In the genomic region with DNA sequence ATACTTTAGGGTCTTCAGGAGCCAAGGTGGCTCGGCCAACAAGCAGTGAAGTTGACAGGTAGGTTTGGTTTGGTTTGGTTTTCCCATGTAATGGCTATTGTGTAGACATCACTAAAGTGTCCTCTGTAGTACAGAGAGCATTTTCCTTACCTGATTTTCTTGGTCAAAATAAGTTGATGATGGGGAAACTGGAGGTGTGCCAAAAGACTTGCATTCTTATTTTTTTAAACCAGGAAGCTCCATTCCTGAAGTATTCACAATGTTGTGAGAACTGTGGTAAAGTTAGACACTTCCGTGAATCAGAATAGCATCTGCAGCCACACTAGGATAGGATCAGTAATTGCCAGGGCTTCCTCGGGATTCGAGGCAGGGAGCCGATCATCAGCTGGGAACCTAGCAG, we compare ENCODE assay signal across 1 cellular context.
TF ChIP-seq lines count a peak whose summit lies in the region.

No MANE protein-coding gene starts in this region.

TF ChIP-seq in GM23338, 12 proteins besides CTCF, POLR2A, EP300 and RAD21 (continued from another document):
- TF ChIP-seq, protein P1, sequence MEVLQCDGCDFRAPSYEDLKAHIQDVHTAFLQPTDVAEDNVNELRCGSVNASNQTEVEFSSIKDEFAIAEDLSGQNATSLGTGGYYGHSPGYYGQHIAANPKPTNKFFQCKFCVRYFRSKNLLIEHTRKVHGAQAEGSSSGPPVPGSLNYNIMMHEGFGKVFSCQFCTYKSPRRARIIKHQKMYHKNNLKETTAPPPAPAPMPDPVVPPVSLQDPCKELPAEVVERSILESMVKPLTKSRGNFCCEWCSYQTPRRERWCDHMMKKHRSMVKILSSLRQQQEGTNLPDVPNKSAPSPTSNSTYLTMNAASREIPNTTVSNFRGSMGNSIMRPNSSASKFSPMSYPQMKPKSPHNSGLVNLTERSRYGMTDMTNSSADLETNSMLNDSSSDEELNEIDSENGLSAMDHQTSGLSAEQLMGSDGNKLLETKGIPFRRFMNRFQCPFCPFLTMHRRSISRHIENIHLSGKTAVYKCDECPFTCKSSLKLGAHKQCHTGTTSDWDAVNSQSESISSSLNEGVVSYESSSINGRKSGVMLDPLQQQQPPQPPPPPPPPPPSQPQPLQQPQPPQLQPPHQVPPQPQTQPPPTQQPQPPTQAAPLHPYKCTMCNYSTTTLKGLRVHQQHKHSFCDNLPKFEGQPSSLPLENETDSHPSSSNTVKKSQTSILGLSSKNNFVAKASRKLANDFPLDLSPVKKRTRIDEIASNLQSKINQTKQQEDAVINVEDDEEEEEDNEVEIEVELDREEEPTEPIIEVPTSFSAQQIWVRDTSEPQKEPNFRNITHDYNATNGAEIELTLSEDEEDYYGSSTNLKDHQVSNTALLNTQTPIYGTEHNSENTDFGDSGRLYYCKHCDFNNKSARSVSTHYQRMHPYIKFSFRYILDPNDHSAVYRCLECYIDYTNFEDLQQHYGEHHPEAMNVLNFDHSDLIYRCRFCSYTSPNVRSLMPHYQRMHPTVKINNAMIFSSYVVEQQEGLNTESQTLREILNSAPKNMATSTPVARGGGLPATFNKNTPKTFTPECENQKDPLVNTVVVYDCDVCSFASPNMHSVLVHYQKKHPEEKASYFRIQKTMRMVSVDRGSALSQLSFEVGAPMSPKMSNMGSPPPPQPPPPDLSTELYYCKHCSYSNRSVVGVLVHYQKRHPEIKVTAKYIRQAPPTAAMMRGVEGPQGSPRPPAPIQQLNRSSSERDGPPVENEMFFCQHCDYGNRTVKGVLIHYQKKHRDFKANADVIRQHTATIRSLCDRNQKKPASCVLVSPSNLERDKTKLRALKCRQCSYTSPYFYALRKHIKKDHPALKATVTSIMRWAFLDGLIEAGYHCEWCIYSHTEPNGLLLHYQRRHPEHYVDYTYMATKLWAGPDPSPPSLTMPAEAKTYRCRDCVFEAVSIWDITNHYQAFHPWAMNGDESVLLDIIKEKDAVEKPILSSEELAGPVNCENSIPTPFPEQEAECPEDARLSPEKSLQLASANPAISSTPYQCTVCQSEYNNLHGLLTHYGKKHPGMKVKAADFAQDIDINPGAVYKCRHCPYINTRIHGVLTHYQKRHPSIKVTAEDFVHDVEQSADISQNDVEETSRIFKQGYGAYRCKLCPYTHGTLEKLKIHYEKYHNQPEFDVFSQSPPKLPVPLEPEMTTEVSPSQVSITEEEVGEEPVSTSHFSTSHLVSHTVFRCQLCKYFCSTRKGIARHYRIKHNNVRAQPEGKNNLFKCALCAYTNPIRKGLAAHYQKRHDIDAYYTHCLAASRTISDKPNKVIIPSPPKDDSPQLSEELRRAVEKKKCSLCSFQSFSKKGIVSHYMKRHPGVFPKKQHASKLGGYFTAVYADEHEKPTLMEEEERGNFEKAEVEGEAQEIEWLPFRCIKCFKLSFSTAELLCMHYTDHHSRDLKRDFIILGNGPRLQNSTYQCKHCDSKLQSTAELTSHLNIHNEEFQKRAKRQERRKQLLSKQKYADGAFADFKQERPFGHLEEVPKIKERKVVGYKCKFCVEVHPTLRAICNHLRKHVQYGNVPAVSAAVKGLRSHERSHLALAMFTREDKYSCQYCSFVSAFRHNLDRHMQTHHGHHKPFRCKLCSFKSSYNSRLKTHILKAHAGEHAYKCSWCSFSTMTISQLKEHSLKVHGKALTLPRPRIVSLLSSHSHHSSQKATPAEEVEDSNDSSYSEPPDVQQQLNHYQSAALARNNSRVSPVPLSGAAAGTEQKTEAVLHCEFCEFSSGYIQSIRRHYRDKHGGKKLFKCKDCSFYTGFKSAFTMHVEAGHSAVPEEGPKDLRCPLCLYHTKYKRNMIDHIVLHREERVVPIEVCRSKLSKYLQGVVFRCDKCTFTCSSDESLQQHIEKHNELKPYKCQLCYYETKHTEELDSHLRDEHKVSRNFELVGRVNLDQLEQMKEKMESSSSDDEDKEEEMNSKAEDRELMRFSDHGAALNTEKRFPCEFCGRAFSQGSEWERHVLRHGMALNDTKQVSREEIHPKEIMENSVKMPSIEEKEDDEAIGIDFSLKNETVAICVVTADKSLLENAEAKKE (CRISPR knock-in tag; IDR thresholded peaks at IDR 0.05) = no peak
- TF ChIP-seq NANOG (IDR thresholded peaks at IDR 0.05; ENCODE audit: borderline replicate concordance) (no peak), ZNF331 (CRISPR knock-in tag; IDR thresholded peaks at IDR 0.05; ENCODE audit: low read depth) (no peak), STAT1 (IDR thresholded peaks at IDR 0.05; ENCODE audit: unreplicated experiment) (no peak), POLR2AphosphoS5 (IDR thresholded peaks at IDR 0.05; ENCODE audit: low read depth) (no peak), JUNB (IDR thresholded peaks at IDR 0.05; ENCODE audit: unreplicated experiment) (no peak), ZNF114 (CRISPR knock-in tag; IDR thresholded peaks at IDR 0.05) (no peak), CREB1 (CRISPR knock-in tag; IDR thresholded peaks at IDR 0.05; ENCODE audit: low read depth) (no peak)
- TF ChIP-seq, protein P2, sequence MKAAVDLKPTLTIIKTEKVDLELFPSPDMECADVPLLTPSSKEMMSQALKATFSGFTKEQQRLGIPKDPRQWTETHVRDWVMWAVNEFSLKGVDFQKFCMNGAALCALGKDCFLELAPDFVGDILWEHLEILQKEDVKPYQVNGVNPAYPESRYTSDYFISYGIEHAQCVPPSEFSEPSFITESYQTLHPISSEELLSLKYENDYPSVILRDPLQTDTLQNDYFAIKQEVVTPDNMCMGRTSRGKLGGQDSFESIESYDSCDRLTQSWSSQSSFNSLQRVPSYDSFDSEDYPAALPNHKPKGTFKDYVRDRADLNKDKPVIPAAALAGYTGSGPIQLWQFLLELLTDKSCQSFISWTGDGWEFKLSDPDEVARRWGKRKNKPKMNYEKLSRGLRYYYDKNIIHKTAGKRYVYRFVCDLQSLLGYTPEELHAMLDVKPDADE (IDR thresholded peaks at IDR 0.05) = no peak
- TF ChIP-seq, protein P3, sequence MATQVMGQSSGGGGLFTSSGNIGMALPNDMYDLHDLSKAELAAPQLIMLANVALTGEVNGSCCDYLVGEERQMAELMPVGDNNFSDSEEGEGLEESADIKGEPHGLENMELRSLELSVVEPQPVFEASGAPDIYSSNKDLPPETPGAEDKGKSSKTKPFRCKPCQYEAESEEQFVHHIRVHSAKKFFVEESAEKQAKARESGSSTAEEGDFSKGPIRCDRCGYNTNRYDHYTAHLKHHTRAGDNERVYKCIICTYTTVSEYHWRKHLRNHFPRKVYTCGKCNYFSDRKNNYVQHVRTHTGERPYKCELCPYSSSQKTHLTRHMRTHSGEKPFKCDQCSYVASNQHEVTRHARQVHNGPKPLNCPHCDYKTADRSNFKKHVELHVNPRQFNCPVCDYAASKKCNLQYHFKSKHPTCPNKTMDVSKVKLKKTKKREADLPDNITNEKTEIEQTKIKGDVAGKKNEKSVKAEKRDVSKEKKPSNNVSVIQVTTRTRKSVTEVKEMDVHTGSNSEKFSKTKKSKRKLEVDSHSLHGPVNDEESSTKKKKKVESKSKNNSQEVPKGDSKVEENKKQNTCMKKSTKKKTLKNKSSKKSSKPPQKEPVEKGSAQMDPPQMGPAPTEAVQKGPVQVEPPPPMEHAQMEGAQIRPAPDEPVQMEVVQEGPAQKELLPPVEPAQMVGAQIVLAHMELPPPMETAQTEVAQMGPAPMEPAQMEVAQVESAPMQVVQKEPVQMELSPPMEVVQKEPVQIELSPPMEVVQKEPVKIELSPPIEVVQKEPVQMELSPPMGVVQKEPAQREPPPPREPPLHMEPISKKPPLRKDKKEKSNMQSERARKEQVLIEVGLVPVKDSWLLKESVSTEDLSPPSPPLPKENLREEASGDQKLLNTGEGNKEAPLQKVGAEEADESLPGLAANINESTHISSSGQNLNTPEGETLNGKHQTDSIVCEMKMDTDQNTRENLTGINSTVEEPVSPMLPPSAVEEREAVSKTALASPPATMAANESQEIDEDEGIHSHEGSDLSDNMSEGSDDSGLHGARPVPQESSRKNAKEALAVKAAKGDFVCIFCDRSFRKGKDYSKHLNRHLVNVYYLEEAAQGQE (IDR thresholded peaks at IDR 0.05; ENCODE audit: unreplicated experiment) = no peak
